In genomic region chr20:41617931-41618806, GRCh38 we compare ENCODE assay signal across 8 cellular contexts. TPM values are rescaled to one million over a fixed set of nuclear protein-coding genes. Genes with fewer than 3 reads are reported as not detected.
DNase-seq lines count a peak whose midpoint lies in the region; ATAC-seq and TF ChIP-seq lines count a peak whose summit lies in the region.

CHD6 (minus strand) TSS chr20:41618377; CDS start chr20:41551337, 67,040 bp downstream.

- in situ Hi-C loops in Caki2 (cut with HindIII; ENCODE audit: low pct_unique_long_range_greater_than_20kb, low sequenced_read_pairs): no loop called here

- peak; percentile 98 for DNase-seq in Caki2 (ENCODE audit: low read depth)
- DNase-seq in activated CD8-positive, alpha-beta memory T cell treated with anti-CD3 and anti-CD28 coated beads, Interleukin-2, amount 50 U/mL, for 4 hours: peak; percentile 98
- DNase-seq in epidermal melanocyte (ENCODE audit: insufficient read length, low spot score): peak; percentile 98
- DNase-seq in middle frontal gyrus (ENCODE audit: extremely low spot score, low spot score): peak; percentile 96
- DNase-seq in stimulated activated CD8-positive, alpha-beta memory T cell treated with anti-CD3 and anti-CD28 coated beads, Interleukin-2, amount 100 ng/mL, for 48 hours (ENCODE audit: low read depth in 2 of 2): peak; percentile 96 to 97

- H3K9ac ChIP-seq in HUES64 (ENCODE audit: low read depth, low read length) (peak within 1 kb of the TSS; percentile 91), OCI-LY1 (ENCODE audit: low read length) (peak within 1 kb of the TSS; percentile 74)

- peak within 1 kb of the TSS; percentile 98 for H3K4me2 ChIP-seq in OCI-LY1 (ENCODE audit: low read length)

- no peaks in the 10 kb centered on the region for H3K36me3 ChIP-seq in HUES64 (ENCODE audit: insufficient read depth, low read length)
- H3K36me3 ChIP-seq in OCI-LY1 (ENCODE audit: insufficient read depth, low read length): no peaks in the 10 kb centered on the region; the same call in 1 of the 2 replicates

- H3K4me1 ChIP-seq in HUES64 (ENCODE audit: insufficient read depth, low read length) (peaks cover 45% of the 10 kb centered on the region), OCI-LY1 (ENCODE audit: insufficient read depth, low read length, severe bottlenecking) (peaks cover 22% of the 10 kb centered on the region)

- peak within 1 kb of the TSS; percentile 98 for H3K27ac ChIP-seq in HUES64 (ENCODE audit: low read depth, low read length)
- H3K27ac ChIP-seq in OCI-LY1 (ENCODE audit: low read depth, low read length, poor library complexity, severe bottlenecking): no peak within 1 kb of the TSS

- H3K9me3 ChIP-seq in HUES64 (ENCODE audit: insufficient read depth, low read depth, low read length): no peaks in the 10 kb centered on the region
- no peaks in the 10 kb centered on the region for H3K9me3 ChIP-seq in OCI-LY1 (ENCODE audit: low read length)

- 0 out of 2 replicates have a peak within 1 kb of the TSS, but pooled peaks have one; percentile 41 for H2AFZ ChIP-seq in OCI-LY1 (ENCODE audit: low read length)

- peak; percentile 97 for ATAC-seq in GM21447 (IDR thresholded peaks at IDR 0.05; ENCODE audit: unreplicated experiment)

- H3K4me3 ChIP-seq in HUES64 (ENCODE audit: low read length): peak within 1 kb of the TSS; percentile 94
- H3K4me3 ChIP-seq in OCI-LY1 (ENCODE audit: low read depth, low read length, poor library complexity, severe bottlenecking): peak within 1 kb of the TSS; percentile 84

- no peak for TF ChIP-seq CTCF in OCI-LY1 (IDR thresholded peaks at IDR 0.05; ENCODE audit: low read length)

- H3K9me2 ChIP-seq in OCI-LY1 (ENCODE audit: low read depth, low read length): no peaks in the 10 kb centered on the region

- peaks cover 29% of the 10 kb centered on the region for H3K79me2 ChIP-seq in OCI-LY1 (ENCODE audit: insufficient read depth, low read length)

- under 1% methylated on average over 98 of the region's 98 CpGs for WGBS in HUES64

- H4K20me1 ChIP-seq in OCI-LY1 (ENCODE audit: insufficient read depth, low read length): no peaks in the 10 kb centered on the region

- no peaks in the 10 kb centered on the region for H3K27me3 ChIP-seq in HUES64 (ENCODE audit: insufficient read depth, low read length)
- no peaks in the 10 kb centered on the region for H3K27me3 ChIP-seq in OCI-LY1 (ENCODE audit: insufficient read depth, low read length)

- no peaks in the 10 kb centered on the region for H3F3A ChIP-seq in OCI-LY1 (ENCODE audit: insufficient read depth, low read length)

RNA-seq across cellular contexts. Expression of gene CHD6, which starts in this region (rescaled TPM):
- total RNA-seq in Caki2 (2014; rRNA removed; shearing (Covaris generic); ENCODE audit: low replicate concordance): 8.1 and 32.8 TPM in 2 replicates
- polyA plus RNA-seq in HUES64 (2013, experiment 1 of 2): 15.4 TPM
- 17.2 TPM for polyA plus RNA-seq in HUES64 (2013, experiment 2 of 2)
